ENCODE assay signal across 1 cellular context in the genomic region with DNA sequence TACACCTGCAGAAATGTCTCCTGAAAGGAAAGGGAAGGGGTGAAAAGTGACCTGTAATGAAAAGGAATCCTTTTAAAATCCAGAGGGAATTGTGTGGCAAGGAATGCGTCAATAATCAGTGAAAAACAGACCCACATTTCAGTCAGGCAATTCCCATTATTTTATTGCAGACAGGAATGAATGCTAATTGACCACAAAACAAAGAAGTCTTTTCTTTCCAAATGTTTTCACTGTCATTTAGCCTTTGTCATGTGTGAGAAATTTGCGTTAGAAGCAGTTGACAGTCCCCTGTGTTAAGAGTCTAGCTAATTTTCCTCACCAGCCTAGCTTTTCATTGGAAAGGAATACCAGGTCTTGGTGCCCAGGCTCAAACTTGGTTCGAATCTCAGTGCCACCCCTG.
TF ChIP-seq lines count a peak whose summit lies in the region.

No MANE protein-coding gene starts in this region.

TF ChIP-seq in HepG2, 621 proteins besides CTCF, POLR2A, EP300 and RAD21 (continued from another document):
- TF ChIP-seq, protein P1, sequence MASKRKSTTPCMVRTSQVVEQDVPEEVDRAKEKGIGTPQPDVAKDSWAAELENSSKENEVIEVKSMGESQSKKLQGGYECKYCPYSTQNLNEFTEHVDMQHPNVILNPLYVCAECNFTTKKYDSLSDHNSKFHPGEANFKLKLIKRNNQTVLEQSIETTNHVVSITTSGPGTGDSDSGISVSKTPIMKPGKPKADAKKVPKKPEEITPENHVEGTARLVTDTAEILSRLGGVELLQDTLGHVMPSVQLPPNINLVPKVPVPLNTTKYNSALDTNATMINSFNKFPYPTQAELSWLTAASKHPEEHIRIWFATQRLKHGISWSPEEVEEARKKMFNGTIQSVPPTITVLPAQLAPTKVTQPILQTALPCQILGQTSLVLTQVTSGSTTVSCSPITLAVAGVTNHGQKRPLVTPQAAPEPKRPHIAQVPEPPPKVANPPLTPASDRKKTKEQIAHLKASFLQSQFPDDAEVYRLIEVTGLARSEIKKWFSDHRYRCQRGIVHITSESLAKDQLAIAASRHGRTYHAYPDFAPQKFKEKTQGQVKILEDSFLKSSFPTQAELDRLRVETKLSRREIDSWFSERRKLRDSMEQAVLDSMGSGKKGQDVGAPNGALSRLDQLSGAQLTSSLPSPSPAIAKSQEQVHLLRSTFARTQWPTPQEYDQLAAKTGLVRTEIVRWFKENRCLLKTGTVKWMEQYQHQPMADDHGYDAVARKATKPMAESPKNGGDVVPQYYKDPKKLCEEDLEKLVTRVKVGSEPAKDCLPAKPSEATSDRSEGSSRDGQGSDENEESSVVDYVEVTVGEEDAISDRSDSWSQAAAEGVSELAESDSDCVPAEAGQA (IDR thresholded peaks at IDR 0.05; ENCODE audit: low read depth), result no peak
- TF ChIP-seq, protein P1 (CRISPR knock-in tag; IDR thresholded peaks at IDR 0.05; ENCODE audit: borderline replicate concordance), result no peak
- no peak for TF ChIP-seq ZNF441 (CRISPR knock-in tag; IDR thresholded peaks at IDR 0.05; ENCODE audit: borderline replicate concordance)
- TF ChIP-seq ZSCAN25 (CRISPR knock-in tag; IDR thresholded peaks at IDR 0.05), result no peak
- TF ChIP-seq CEBPG (CRISPR knock-in tag; IDR thresholded peaks at IDR 0.05), result no peak
- no peak for TF ChIP-seq SPEN (CRISPR knock-in tag; IDR thresholded peaks at IDR 0.05; ENCODE audit: low read depth)
